ENCODE assay signal across 13 cellular contexts in genomic region chr3:71254658-71255057, GRCh38.
DNase-seq lines count a peak whose midpoint lies in the region; ATAC-seq and TF ChIP-seq lines count a peak whose summit lies in the region.
"Had no signal": no experiment of that assay in that cellular context is flagged by ENCODE, and none has a peak within 500 bp of the region (broad histone marks: within the 10 kb centered on the region; RNA-seq: fewer than 3 reads in every experiment).

No MANE protein-coding gene starts in this region.

- H3K36me3 Mint-ChIP-seq in CD8-positive, alpha-beta T cell, result peaks cover 49% of the 10 kb centered on the region
- H3K36me3 Mint-ChIP-seq: natural killer cell had no signal

- no peak for TF ChIP-seq CTCF in CD8-positive, alpha-beta T cell (IDR thresholded peaks at IDR 0.05)
- TF ChIP-seq CTCF in left ventricle myocardium inferior (IDR thresholded peaks at IDR 0.05; ENCODE audit: borderline replicate concordance), result no peak

- no peaks in the 10 kb centered on the region for H3K36me3 ChIP-seq in CD8-positive, alpha-beta T cell (ENCODE audit: insufficient read depth, low read length)
- H3K36me3 ChIP-seq in left ventricle myocardium inferior (no peaks in the 10 kb centered on the region), rectal smooth muscle tissue (ENCODE audit: control insufficient read depth, insufficient read depth, low read length) (no peaks in the 10 kb centered on the region)

- H3K4me1 Mint-ChIP-seq in CD8-positive, alpha-beta T cell (ENCODE audit: low read depth), result peaks cover 83% of the 10 kb centered on the region
- H3K4me1 Mint-ChIP-seq: natural killer cell had no signal

- no peak overlapping the region for H3K9ac ChIP-seq in rectal smooth muscle tissue (ENCODE audit: low read length)

- H3K9me3 Mint-ChIP-seq in CD8-positive, alpha-beta T cell, result no peaks in the 10 kb centered on the region
- H3K9me3 Mint-ChIP-seq: CD14-positive monocyte, natural killer cell had no signal

- no peaks in the 10 kb centered on the region for H3K27me3 ChIP-seq in CD8-positive, alpha-beta T cell (ENCODE audit: insufficient read depth, low read length)
- H3K27me3 ChIP-seq in left ventricle myocardium inferior (ENCODE audit: low read depth) (no peaks in the 10 kb centered on the region), rectal smooth muscle tissue (ENCODE audit: control insufficient read depth, insufficient read depth, low read length) (no peaks in the 10 kb centered on the region)

- peak overlapping the region; percentile 49 for H3K27ac Mint-ChIP-seq in CD8-positive, alpha-beta T cell
- H3K27ac Mint-ChIP-seq: CD14-positive monocyte, natural killer cell had no signal

- intact Hi-C loops in CD8-positive, alpha-beta T cell (cut with DNase I, micrococcal nuclease), result no loop called here
- intact Hi-C loops in left ventricle myocardium inferior (cut with micrococcal nuclease), result no loop called here

- H3K9me3 ChIP-seq in CD8-positive, alpha-beta T cell (ENCODE audit: low read length), result no peaks in the 10 kb centered on the region
- H3K9me3 ChIP-seq in left ventricle myocardium inferior (replicated peaks), result no peaks in the 10 kb centered on the region

- H3K4me3 ChIP-seq in CD8-positive, alpha-beta T cell (ENCODE audit: low read depth, low read length), result no peak overlapping the region
- H3K4me3 ChIP-seq in left ventricle myocardium inferior, result no peak overlapping the region
- H3K4me3 ChIP-seq in rectal smooth muscle tissue (ENCODE audit: low read length), result no peak overlapping the region

- POLR2A ChIA-PET in CD8-positive, alpha-beta T cell (lab: Charles Lee), result no interaction called here
- POLR2A ChIA-PET in HEK293T (lab: Yijun Ruan, JAX), result no interaction called here

- no peaks in the 10 kb centered on the region for H3K27me3 Mint-ChIP-seq in CD8-positive, alpha-beta T cell (ENCODE audit: low read depth)

- peaks cover 39% of the 10 kb centered on the region for H3K4me1 ChIP-seq in CD8-positive, alpha-beta T cell (ENCODE audit: insufficient read depth, low read length)
- H3K4me1 ChIP-seq in left ventricle myocardium inferior (peaks cover 27% of the 10 kb centered on the region), rectal smooth muscle tissue (ENCODE audit: control insufficient read depth, insufficient read depth, low read length) (peaks cover 10% of the 10 kb centered on the region)

- CTCF ChIA-PET in CD8-positive, alpha-beta T cell (lab: Charles Lee), result interaction anchor here (1.1 kb wide), 1 partner anchor 9 kb away, joined by 5 read pairs; no protein-coding TSS in a partner anchor
- CTCF ChIA-PET in HEK293T (lab: Yijun Ruan, JAX), result interaction anchor here (1.3 kb wide), 1 partner anchor 10 kb away, joined by 3 read pairs; no protein-coding TSS in a partner anchor

- no peak for ATAC-seq in CD8-positive, alpha-beta T cell
- ATAC-seq in HG02588 (IDR thresholded peaks at IDR 0.05; ENCODE audit: unreplicated experiment), result no peak
- ATAC-seq: natural killer cell had no signal

- no peak overlapping the region for H3K27ac ChIP-seq in CD8-positive, alpha-beta T cell (ENCODE audit: low read depth, low read length)
- H3K27ac ChIP-seq in left ventricle myocardium inferior (replicated peaks) (peak overlapping the region; percentile 81), rectal smooth muscle tissue (ENCODE audit: low read depth, low read length) (peak overlapping the region; percentile 40)

- no peak overlapping the region for H3K4me3 Mint-ChIP-seq in CD8-positive, alpha-beta T cell
- H3K4me3 Mint-ChIP-seq: CD14-positive monocyte, natural killer cell had no signal

- DNase-seq in CD8-positive, alpha-beta T cell, result no peak
- DNase-seq in amniotic epithelial cell (ENCODE audit: low read depth), result peak; percentile 84
- no peak for DNase-seq in left ventricle myocardium inferior
- DNase-seq in RPMI8226, result no peak
- DNase-seq in SW480 (ENCODE audit: low spot score), result no peak
- DNase-seq in HEK293T (ENCODE audit: extremely low spot score), result no peak
- DNase-seq: activated CD4-positive, alpha-beta T cell treated with anti-CD3 and anti-CD28 coated beads for 1 hour; natural killer cell; NCI-H2171; stimulated activated CD4-positive, alpha-beta T cell treated with anti-CD3 and anti-CD28 coated beads, Interleukin-15, amount 100 ng/mL, for 24 hours had no signal

TF ChIP-seq in HEK293T, 16 proteins besides CTCF, POLR2A, EP300 and RAD21:
- TF ChIP-seq CTBP1 (IDR thresholded peaks at IDR 0.05; ENCODE audit: borderline replicate concordance) (no peak), ARNT (IDR thresholded peaks at IDR 0.05) (no peak), LEF1 (IDR thresholded peaks at IDR 0.05; ENCODE audit: borderline replicate concordance) (no peak), NFRKB (IDR thresholded peaks at IDR 0.05) (no peak), HDGF (IDR thresholded peaks at IDR 0.05; ENCODE audit: borderline replicate concordance) (no peak), PKNOX1 (IDR thresholded peaks at IDR 0.05) (no peak), ELF4 (IDR thresholded peaks at IDR 0.05) (no peak), ZNF384 (IDR thresholded peaks at IDR 0.05) (no peak), L3MBTL2 (conservative IDR thresholded peaks at IDR 0.05) (no peak), FOXK2 (IDR thresholded peaks at IDR 0.05) (no peak), FOXA1 (IDR thresholded peaks at IDR 0.05) (no peak), BHLHE40 (IDR thresholded peaks at IDR 0.05; ENCODE audit: borderline replicate concordance) (no peak), SP1 (IDR thresholded peaks at IDR 0.05) (no peak), SUZ12 (IDR thresholded peaks at IDR 0.05) (no peak), TARDBP (IDR thresholded peaks at IDR 0.05) (no peak), FOXM1 (IDR thresholded peaks at IDR 0.05; ENCODE audit: borderline replicate concordance) (no peak)
TF ChIP-seq in HEK293T: peak in this region for 0.
